Comparison of ENCODE assay signal across 3 cellular contexts in genomic region chr6:12190252-12190651, GRCh38.
TF ChIP-seq lines count a peak whose summit lies in the region.

No MANE protein-coding gene starts in this region.

TF ChIP-seq in GM23338, 12 proteins besides CTCF, POLR2A, EP300 and RAD21 (continues in another document):
- TF ChIP-seq, protein P1, sequence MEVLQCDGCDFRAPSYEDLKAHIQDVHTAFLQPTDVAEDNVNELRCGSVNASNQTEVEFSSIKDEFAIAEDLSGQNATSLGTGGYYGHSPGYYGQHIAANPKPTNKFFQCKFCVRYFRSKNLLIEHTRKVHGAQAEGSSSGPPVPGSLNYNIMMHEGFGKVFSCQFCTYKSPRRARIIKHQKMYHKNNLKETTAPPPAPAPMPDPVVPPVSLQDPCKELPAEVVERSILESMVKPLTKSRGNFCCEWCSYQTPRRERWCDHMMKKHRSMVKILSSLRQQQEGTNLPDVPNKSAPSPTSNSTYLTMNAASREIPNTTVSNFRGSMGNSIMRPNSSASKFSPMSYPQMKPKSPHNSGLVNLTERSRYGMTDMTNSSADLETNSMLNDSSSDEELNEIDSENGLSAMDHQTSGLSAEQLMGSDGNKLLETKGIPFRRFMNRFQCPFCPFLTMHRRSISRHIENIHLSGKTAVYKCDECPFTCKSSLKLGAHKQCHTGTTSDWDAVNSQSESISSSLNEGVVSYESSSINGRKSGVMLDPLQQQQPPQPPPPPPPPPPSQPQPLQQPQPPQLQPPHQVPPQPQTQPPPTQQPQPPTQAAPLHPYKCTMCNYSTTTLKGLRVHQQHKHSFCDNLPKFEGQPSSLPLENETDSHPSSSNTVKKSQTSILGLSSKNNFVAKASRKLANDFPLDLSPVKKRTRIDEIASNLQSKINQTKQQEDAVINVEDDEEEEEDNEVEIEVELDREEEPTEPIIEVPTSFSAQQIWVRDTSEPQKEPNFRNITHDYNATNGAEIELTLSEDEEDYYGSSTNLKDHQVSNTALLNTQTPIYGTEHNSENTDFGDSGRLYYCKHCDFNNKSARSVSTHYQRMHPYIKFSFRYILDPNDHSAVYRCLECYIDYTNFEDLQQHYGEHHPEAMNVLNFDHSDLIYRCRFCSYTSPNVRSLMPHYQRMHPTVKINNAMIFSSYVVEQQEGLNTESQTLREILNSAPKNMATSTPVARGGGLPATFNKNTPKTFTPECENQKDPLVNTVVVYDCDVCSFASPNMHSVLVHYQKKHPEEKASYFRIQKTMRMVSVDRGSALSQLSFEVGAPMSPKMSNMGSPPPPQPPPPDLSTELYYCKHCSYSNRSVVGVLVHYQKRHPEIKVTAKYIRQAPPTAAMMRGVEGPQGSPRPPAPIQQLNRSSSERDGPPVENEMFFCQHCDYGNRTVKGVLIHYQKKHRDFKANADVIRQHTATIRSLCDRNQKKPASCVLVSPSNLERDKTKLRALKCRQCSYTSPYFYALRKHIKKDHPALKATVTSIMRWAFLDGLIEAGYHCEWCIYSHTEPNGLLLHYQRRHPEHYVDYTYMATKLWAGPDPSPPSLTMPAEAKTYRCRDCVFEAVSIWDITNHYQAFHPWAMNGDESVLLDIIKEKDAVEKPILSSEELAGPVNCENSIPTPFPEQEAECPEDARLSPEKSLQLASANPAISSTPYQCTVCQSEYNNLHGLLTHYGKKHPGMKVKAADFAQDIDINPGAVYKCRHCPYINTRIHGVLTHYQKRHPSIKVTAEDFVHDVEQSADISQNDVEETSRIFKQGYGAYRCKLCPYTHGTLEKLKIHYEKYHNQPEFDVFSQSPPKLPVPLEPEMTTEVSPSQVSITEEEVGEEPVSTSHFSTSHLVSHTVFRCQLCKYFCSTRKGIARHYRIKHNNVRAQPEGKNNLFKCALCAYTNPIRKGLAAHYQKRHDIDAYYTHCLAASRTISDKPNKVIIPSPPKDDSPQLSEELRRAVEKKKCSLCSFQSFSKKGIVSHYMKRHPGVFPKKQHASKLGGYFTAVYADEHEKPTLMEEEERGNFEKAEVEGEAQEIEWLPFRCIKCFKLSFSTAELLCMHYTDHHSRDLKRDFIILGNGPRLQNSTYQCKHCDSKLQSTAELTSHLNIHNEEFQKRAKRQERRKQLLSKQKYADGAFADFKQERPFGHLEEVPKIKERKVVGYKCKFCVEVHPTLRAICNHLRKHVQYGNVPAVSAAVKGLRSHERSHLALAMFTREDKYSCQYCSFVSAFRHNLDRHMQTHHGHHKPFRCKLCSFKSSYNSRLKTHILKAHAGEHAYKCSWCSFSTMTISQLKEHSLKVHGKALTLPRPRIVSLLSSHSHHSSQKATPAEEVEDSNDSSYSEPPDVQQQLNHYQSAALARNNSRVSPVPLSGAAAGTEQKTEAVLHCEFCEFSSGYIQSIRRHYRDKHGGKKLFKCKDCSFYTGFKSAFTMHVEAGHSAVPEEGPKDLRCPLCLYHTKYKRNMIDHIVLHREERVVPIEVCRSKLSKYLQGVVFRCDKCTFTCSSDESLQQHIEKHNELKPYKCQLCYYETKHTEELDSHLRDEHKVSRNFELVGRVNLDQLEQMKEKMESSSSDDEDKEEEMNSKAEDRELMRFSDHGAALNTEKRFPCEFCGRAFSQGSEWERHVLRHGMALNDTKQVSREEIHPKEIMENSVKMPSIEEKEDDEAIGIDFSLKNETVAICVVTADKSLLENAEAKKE (CRISPR knock-in tag; IDR thresholded peaks at IDR 0.05) = no peak
- no peak for TF ChIP-seq EZH2phosphoT487 (IDR thresholded peaks at IDR 0.05; ENCODE audit: unreplicated experiment)
- no peak for TF ChIP-seq STAT1 (IDR thresholded peaks at IDR 0.05; ENCODE audit: unreplicated experiment)
- TF ChIP-seq JUNB (IDR thresholded peaks at IDR 0.05; ENCODE audit: unreplicated experiment) = no peak

TF ChIP-seq in WTC11, 78 proteins besides CTCF, POLR2A, EP300 and RAD21 (continues in another document):
- TF ChIP-seq HMGA2 (CRISPR knock-in tag; IDR thresholded peaks at IDR 0.05) = no peak
- no peak for TF ChIP-seq FOXJ3 (CRISPR knock-in tag; IDR thresholded peaks at IDR 0.05; ENCODE audit: borderline replicate concordance)
- no peak for TF ChIP-seq ATF6 (CRISPR knock-in tag; IDR thresholded peaks at IDR 0.05)
- no peak for TF ChIP-seq PRDM15 (CRISPR knock-in tag; IDR thresholded peaks at IDR 0.05)
- TF ChIP-seq ELF4 (CRISPR knock-in tag; IDR thresholded peaks at IDR 0.05; ENCODE audit: low read depth) = no peak
- no peak for TF ChIP-seq ZNF219 (CRISPR knock-in tag; IDR thresholded peaks at IDR 0.05; ENCODE audit: borderline replicate concordance)
- no peak for TF ChIP-seq IRF2 (CRISPR knock-in tag; IDR thresholded peaks at IDR 0.05; ENCODE audit: borderline replicate concordance, low read depth)
- TF ChIP-seq ZNF671 (CRISPR knock-in tag; IDR thresholded peaks at IDR 0.05) = no peak
- TF ChIP-seq ZNF121 (CRISPR knock-in tag; IDR thresholded peaks at IDR 0.05) = no peak
- TF ChIP-seq, protein P2, sequence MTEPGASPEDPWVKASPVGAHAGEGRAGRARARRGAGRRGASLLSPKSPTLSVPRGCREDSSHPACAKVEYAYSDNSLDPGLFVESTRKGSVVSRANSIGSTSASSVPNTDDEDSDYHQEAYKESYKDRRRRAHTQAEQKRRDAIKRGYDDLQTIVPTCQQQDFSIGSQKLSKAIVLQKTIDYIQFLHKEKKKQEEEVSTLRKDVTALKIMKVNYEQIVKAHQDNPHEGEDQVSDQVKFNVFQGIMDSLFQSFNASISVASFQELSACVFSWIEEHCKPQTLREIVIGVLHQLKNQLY (CRISPR knock-in tag; IDR thresholded peaks at IDR 0.05) = no peak
- no peak for TF ChIP-seq FOXK1 (CRISPR knock-in tag; IDR thresholded peaks at IDR 0.05)

TF ChIP-seq in H1, 55 proteins besides CTCF, POLR2A, EP300 and RAD21:
- TF ChIP-seq E2F6 (IDR thresholded peaks at IDR 0.05) (no peak), JUN (IDR thresholded peaks at IDR 0.05; ENCODE audit: low read depth, low read length) (no peak), TEAD4 (IDR thresholded peaks at IDR 0.05; ENCODE audit: low read depth, low read length) (no peak), ZNF274 (IDR thresholded peaks at IDR 0.05; ENCODE audit: borderline replicate concordance, extremely low read depth, low read length) (no peak), USF2 (IDR thresholded peaks at IDR 0.05; ENCODE audit: low read length) (no peak), HDAC6 (IDR thresholded peaks at IDR 0.05; ENCODE audit: low read depth, low read length) (no peak), SP2 (IDR thresholded peaks at IDR 0.05; ENCODE audit: low read length) (no peak), RNF2 (IDR thresholded peaks at IDR 0.05; ENCODE audit: borderline replicate concordance, low read depth, low read length, missing control alignments, poor library complexity, severe bottlenecking) (no peak), SRF (IDR thresholded peaks at IDR 0.05; ENCODE audit: low read depth, low read length) (no peak), CHD2 (IDR thresholded peaks at IDR 0.05; ENCODE audit: low read length) (no peak), JUND (IDR thresholded peaks at IDR 0.05; ENCODE audit: low read length) (no peak), SIRT6 (IDR thresholded peaks at IDR 0.05; ENCODE audit: low read length) (no peak), CREB1 (IDR thresholded peaks at IDR 0.05) (no peak), TCF12 (IDR thresholded peaks at IDR 0.05; ENCODE audit: low read depth, low read length) (no peak), TBP (IDR thresholded peaks at IDR 0.05; ENCODE audit: low read depth, low read length) (no peak), CTBP2 (IDR thresholded peaks at IDR 0.05; ENCODE audit: borderline replicate concordance, insufficient read depth, insufficient read length, low read length) (no peak), NRF1 (IDR thresholded peaks at IDR 0.05; ENCODE audit: low read depth, low read length) (no peak)
- TF ChIP-seq, protein P3, sequence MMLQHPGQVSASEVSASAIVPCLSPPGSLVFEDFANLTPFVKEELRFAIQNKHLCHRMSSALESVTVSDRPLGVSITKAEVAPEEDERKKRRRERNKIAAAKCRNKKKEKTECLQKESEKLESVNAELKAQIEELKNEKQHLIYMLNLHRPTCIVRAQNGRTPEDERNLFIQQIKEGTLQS (IDR thresholded peaks at IDR 0.05; ENCODE audit: insufficient read depth, low read depth, low read length) = no peak
TF ChIP-seq in H1: peak in this region for 0.
